Comparison of ENCODE assay signal across 1 cellular context in genomic region chr3:119322021-119322522, GRCh38.
TF ChIP-seq lines count a peak whose summit lies in the region.

No MANE protein-coding gene starts in this region.

TF ChIP-seq in H1, 55 proteins besides CTCF, POLR2A, EP300 and RAD21 (continued from another document):
- TF ChIP-seq ATF2 (IDR thresholded peaks at IDR 0.05; ENCODE audit: low read length) = no peak
- TF ChIP-seq, protein P1, sequence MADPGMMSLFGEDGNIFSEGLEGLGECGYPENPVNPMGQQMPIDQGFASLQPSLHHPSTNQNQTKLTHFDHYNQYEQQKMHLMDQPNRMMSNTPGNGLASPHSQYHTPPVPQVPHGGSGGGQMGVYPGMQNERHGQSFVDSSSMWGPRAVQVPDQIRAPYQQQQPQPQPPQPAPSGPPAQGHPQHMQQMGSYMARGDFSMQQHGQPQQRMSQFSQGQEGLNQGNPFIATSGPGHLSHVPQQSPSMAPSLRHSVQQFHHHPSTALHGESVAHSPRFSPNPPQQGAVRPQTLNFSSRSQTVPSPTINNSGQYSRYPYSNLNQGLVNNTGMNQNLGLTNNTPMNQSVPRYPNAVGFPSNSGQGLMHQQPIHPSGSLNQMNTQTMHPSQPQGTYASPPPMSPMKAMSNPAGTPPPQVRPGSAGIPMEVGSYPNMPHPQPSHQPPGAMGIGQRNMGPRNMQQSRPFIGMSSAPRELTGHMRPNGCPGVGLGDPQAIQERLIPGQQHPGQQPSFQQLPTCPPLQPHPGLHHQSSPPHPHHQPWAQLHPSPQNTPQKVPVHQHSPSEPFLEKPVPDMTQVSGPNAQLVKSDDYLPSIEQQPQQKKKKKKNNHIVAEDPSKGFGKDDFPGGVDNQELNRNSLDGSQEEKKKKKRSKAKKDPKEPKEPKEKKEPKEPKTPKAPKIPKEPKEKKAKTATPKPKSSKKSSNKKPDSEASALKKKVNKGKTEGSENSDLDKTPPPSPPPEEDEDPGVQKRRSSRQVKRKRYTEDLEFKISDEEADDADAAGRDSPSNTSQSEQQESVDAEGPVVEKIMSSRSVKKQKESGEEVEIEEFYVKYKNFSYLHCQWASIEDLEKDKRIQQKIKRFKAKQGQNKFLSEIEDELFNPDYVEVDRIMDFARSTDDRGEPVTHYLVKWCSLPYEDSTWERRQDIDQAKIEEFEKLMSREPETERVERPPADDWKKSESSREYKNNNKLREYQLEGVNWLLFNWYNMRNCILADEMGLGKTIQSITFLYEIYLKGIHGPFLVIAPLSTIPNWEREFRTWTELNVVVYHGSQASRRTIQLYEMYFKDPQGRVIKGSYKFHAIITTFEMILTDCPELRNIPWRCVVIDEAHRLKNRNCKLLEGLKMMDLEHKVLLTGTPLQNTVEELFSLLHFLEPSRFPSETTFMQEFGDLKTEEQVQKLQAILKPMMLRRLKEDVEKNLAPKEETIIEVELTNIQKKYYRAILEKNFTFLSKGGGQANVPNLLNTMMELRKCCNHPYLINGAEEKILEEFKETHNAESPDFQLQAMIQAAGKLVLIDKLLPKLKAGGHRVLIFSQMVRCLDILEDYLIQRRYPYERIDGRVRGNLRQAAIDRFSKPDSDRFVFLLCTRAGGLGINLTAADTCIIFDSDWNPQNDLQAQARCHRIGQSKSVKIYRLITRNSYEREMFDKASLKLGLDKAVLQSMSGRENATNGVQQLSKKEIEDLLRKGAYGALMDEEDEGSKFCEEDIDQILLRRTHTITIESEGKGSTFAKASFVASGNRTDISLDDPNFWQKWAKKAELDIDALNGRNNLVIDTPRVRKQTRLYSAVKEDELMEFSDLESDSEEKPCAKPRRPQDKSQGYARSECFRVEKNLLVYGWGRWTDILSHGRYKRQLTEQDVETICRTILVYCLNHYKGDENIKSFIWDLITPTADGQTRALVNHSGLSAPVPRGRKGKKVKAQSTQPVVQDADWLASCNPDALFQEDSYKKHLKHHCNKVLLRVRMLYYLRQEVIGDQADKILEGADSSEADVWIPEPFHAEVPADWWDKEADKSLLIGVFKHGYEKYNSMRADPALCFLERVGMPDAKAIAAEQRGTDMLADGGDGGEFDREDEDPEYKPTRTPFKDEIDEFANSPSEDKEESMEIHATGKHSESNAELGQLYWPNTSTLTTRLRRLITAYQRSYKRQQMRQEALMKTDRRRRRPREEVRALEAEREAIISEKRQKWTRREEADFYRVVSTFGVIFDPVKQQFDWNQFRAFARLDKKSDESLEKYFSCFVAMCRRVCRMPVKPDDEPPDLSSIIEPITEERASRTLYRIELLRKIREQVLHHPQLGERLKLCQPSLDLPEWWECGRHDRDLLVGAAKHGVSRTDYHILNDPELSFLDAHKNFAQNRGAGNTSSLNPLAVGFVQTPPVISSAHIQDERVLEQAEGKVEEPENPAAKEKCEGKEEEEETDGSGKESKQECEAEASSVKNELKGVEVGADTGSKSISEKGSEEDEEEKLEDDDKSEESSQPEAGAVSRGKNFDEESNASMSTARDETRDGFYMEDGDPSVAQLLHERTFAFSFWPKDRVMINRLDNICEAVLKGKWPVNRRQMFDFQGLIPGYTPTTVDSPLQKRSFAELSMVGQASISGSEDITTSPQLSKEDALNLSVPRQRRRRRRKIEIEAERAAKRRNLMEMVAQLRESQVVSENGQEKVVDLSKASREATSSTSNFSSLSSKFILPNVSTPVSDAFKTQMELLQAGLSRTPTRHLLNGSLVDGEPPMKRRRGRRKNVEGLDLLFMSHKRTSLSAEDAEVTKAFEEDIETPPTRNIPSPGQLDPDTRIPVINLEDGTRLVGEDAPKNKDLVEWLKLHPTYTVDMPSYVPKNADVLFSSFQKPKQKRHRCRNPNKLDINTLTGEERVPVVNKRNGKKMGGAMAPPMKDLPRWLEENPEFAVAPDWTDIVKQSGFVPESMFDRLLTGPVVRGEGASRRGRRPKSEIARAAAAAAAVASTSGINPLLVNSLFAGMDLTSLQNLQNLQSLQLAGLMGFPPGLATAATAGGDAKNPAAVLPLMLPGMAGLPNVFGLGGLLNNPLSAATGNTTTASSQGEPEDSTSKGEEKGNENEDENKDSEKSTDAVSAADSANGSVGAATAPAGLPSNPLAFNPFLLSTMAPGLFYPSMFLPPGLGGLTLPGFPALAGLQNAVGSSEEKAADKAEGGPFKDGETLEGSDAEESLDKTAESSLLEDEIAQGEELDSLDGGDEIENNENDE (IDR thresholded peaks at IDR 0.05; ENCODE audit: insufficient replicate concordance, low read length) = no peak
- TF ChIP-seq PHF8 (conservative IDR thresholded peaks at IDR 0.05; ENCODE audit: low read depth, low read length) = no peak
- TF ChIP-seq CEBPB (IDR thresholded peaks at IDR 0.05; ENCODE audit: low read depth, low read length) = no peak
- TF ChIP-seq, protein P2, sequence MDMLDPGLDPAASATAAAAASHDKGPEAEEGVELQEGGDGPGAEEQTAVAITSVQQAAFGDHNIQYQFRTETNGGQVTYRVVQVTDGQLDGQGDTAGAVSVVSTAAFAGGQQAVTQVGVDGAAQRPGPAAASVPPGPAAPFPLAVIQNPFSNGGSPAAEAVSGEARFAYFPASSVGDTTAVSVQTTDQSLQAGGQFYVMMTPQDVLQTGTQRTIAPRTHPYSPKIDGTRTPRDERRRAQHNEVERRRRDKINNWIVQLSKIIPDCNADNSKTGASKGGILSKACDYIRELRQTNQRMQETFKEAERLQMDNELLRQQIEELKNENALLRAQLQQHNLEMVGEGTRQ (IDR thresholded peaks at IDR 0.05; ENCODE audit: low read length) = no peak
- TF ChIP-seq TAF7 (optimal IDR thresholded peaks at IDR 0.05; ENCODE audit: borderline replicate concordance, low read depth, low read length) = no peak
- no peak for TF ChIP-seq RFX5 (IDR thresholded peaks at IDR 0.05; ENCODE audit: borderline replicate concordance, low read depth, low read length)
- no peak for TF ChIP-seq HDAC6 (IDR thresholded peaks at IDR 0.05; ENCODE audit: low read depth, low read length)
- no peak for TF ChIP-seq CHD2 (IDR thresholded peaks at IDR 0.05; ENCODE audit: low read length)
- TF ChIP-seq YY1 (IDR thresholded peaks at IDR 0.05; ENCODE audit: low read depth, low read length) = no peak
- TF ChIP-seq POU5F1 (IDR thresholded peaks at IDR 0.05; ENCODE audit: low read depth, low read length) = no peak
- TF ChIP-seq HDAC2 (IDR thresholded peaks at IDR 0.05; ENCODE audit: borderline replicate concordance in 1 of 2, low read depth in 2 of 2, low read length in 2 of 2) = no peak
- no peak for TF ChIP-seq SIN3A (conservative IDR thresholded peaks at IDR 0.05 in 1 of 2, IDR thresholded peaks at IDR 0.05 in 1 of 2; ENCODE audit: low read depth in 1 of 2, low read length in 2 of 2)
- TF ChIP-seq SP1 (IDR thresholded peaks at IDR 0.05; ENCODE audit: low read depth, low read length) = no peak
